In the genomic region with DNA sequence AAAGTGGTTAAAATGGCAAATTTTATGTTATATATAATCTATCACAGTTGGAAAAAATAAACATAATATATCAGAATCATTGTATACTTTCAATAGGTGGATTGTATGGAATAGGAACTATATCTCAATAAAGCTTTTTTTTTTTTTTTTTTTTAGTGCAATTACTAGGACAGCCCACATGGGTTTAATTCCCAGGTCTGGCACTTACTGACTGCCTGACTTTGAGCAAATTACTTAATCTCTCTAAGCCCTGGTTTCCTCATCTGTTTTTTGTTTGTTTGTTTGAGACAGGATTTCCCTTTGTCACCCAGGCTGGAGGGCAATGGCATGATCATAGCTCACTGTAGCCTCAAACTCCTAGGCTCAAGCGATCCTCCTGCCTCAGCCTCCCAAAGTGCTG, we compare ENCODE assay signal across 32 cellular contexts. TPM values are rescaled to one million over a fixed set of nuclear protein-coding genes. Genes with fewer than 3 reads are reported as not detected.
DNase-seq lines count a peak whose midpoint lies in the region; ATAC-seq and TF ChIP-seq lines count a peak whose summit lies in the region.
"Had no signal": no experiment of that assay in that cellular context is flagged by ENCODE, and none has a peak within 500 bp of the region (broad histone marks: within the 10 kb centered on the region; RNA-seq: fewer than 3 reads in every experiment).

No MANE protein-coding gene starts in this region.

- no peak overlapping the region for H3K4me3 Mint-ChIP-seq in HFFc6
- no peak overlapping the region for H3K4me3 Mint-ChIP-seq in immature natural killer cell
- H3K4me3 Mint-ChIP-seq: activated CD8-positive, alpha-beta T cell treated with anti-CD3 and anti-CD28 coated beads, Interleukin-2, amount 10 ng/mL, durations not matched to agents 7 days and 5 days; activated naive CD8-positive, alpha-beta T cell; dendritic cell treated with granulocyte-macrophage colony-stimulating factor and Interleukin-4, amounts not matched to agents 40 ng/mL and 50 ng/mL, for 4 days; naive thymus-derived CD8-positive, alpha-beta T cell; T-helper 1 cell treated with Interleukin-12 subunit alpha and Interleukin-12 subunit beta and Interleukin-4 antibody, amounts not matched to agents 30 μg/mL and 1 μg/mL, for 36 hours had no signal

- TF ChIP-seq CTCF in HFFc6 (IDR thresholded peaks at IDR 0.05): peak; percentile 23; the same call in 1 of the 2 replicates
- TF ChIP-seq CTCF in cardiac fibroblast (IDR thresholded peaks at IDR 0.05; ENCODE audit: low read depth, low read length): no peak

- H3K9me3 Mint-ChIP-seq in HFFc6 (no peaks in the 10 kb centered on the region), immature natural killer cell (no peaks in the 10 kb centered on the region)
- H3K9me3 Mint-ChIP-seq: dendritic cell treated with granulocyte-macrophage colony-stimulating factor and Interleukin-4, amounts not matched to agents 40 ng/mL and 50 ng/mL, for 4 days; naive thymus-derived CD8-positive, alpha-beta T cell; T-helper 1 cell treated with Interleukin-12 subunit alpha and Interleukin-12 subunit beta and Interleukin-4 antibody, amounts not matched to agents 30 μg/mL and 1 μg/mL, for 36 hours had no signal

- H3K27ac Mint-ChIP-seq in HFFc6: no peak overlapping the region
- peak overlapping the region in 5 of 6 donors; percentile 48 to 82 (median 61) for H3K27ac Mint-ChIP-seq in immature natural killer cell
- H3K27ac Mint-ChIP-seq: activated CD8-positive, alpha-beta T cell treated with anti-CD3 and anti-CD28 coated beads, Interleukin-2, amount 10 ng/mL, durations not matched to agents 7 days and 5 days; activated naive CD8-positive, alpha-beta T cell; dendritic cell treated with granulocyte-macrophage colony-stimulating factor and Interleukin-4, amounts not matched to agents 40 ng/mL and 50 ng/mL, for 4 days; naive thymus-derived CD8-positive, alpha-beta T cell; T-helper 1 cell treated with Interleukin-12 subunit alpha and Interleukin-12 subunit beta and Interleukin-4 antibody, amounts not matched to agents 30 μg/mL and 1 μg/mL, for 36 hours had no signal

- H3K4me1 Mint-ChIP-seq in HFFc6 (ENCODE audit: low read depth): peaks cover 20% of the 10 kb centered on the region
- H3K4me1 Mint-ChIP-seq in immature natural killer cell: peaks cover 10 to 16% of the 10 kb centered on the region in 2 donors
- H3K4me1 Mint-ChIP-seq: naive thymus-derived CD8-positive, alpha-beta T cell had no signal

- DNase-seq in AG08396 (ENCODE audit: low spot score): peak; percentile 12
- DNase-seq in HFFc6: no peak
- DNase-seq in cardiac fibroblast (ENCODE audit: low read depth in 2 of 2): peak; percentile 17 to 24
- no peak for DNase-seq in immature natural killer cell
- no peak for DNase-seq in activated naive CD4-positive, alpha-beta T cell treated with anti-CD3 and anti-CD28 coated beads, Interleukin-2, amount 50 U/mL, for 16 hours
- DNase-seq in NCI-H146 treated with DMSO at 0.1 percent for 48 hours (lab: John Stamatoyannopoulos, UW; ENCODE audit: unreplicated experiment): no peak
- no peak for DNase-seq in globus pallidus (ENCODE audit: low spot score)
- DNase-seq: activated CD8-positive, alpha-beta T cell treated with anti-CD3 and anti-CD28 coated beads, Interleukin-2, amount 10 ng/mL, durations not matched to agents 7 days and 5 days; COR-L47; DMS79; esophagus squamous epithelium; glutamatergic neuron; naive thymus-derived CD8-positive, alpha-beta T cell; NCI-H1092; NCI-H187 treated with DMSO at 0.1 percent for 48 hours; NCI-H748 treated with DMSO at 0.1 percent for 48 hours; nucleus accumbens; psoas muscle; RPMI8226; stimulated activated CD4-positive, alpha-beta T cell treated with anti-CD3 and anti-CD28 coated beads, Interleukin-15, amount 100 ng/mL, for 24 hours; stimulated activated naive CD8-positive, alpha-beta T cell treated with anti-CD3 and anti-CD28 coated beads, Interleukin-15, Interleukin-2, amounts not matched to agents 100 U/mL and 50 U/mL, for 24 hours had no signal

- H3K4me3 ChIP-seq in cardiac fibroblast (replicated peaks in 1 of 2; ENCODE audit: low read depth in 2 of 2, low read length in 2 of 2): no peak overlapping the region
- H3K4me3 ChIP-seq: A549, BLaER1, cardiac muscle cell, esophagus squamous epithelium, psoas muscle, SK-N-MC, vagina had no signal

- H3K36me3 Mint-ChIP-seq in HFFc6 (ENCODE audit: low read depth) (peaks cover 6% of the 10 kb centered on the region; the same call in 1 of the 2 replicates), immature natural killer cell (peaks cover 15 to 38% (median 27%) of the 10 kb centered on the region in 3 donors)

- ATAC-seq in GM21825 (IDR thresholded peaks at IDR 0.05; ENCODE audit: unreplicated experiment): no peak
- ATAC-seq: A549; activated CD8-positive, alpha-beta T cell treated with anti-CD3 and anti-CD28 coated beads, Interleukin-2, amount 10 ng/mL, durations not matched to agents 7 days and 5 days; naive thymus-derived CD8-positive, alpha-beta T cell; psoas muscle; stimulated activated naive CD8-positive, alpha-beta T cell treated with anti-CD3 and anti-CD28 coated beads, Interleukin-15, Interleukin-2, amounts not matched to agents 100 U/mL and 50 U/mL, for 24 hours had no signal

- H3K27me3 Mint-ChIP-seq in HFFc6 (ENCODE audit: insufficient read depth) (no peaks in the 10 kb centered on the region; the same call in 1 of the 2 replicates), immature natural killer cell (ENCODE audit: low read depth in 3 of 3) (no peaks in the 10 kb centered on the region)
- H3K27me3 Mint-ChIP-seq: activated naive CD8-positive, alpha-beta T cell; naive thymus-derived CD8-positive, alpha-beta T cell had no signal

RNA-seq across cellular contexts. Expression of a gene that starts 26.1 kb away (rescaled TPM):
- under 1 TPM in 1 of 6 experiments, not detected in 5; 0.08 TPM for total RNA-seq in HFFc6 (2021; fragmentation: NEBNext Ultra II Directional; extraction: Animal tissue kit (Norgen Biotek cat#: 25700))
- under 1 TPM in 1 of 3 donors, not detected in 2; 0.21 TPM for polyA plus RNA-seq in immature natural killer cell
- total RNA-seq: vagina had no signal
- polyA plus RNA-seq: naive thymus-derived CD8-positive, alpha-beta T cell had no signal

RNA-seq across cellular contexts. Expression of a gene that starts 45.0 kb away (rescaled TPM):
- total RNA-seq in HFFc6 (2021; fragmentation: NEBNext Ultra II Directional; extraction: Animal tissue kit (Norgen Biotek cat#: 25700)): 1 to 10 TPM; 4.1 to 6.6 (median 5.3) TPM
- polyA plus RNA-seq in immature natural killer cell: 10 to 100 TPM in 1 of 3 donors, 1 to 10 TPM in 2; 3.3 to 11.4 (median 4.2) TPM

RNA-seq across cellular contexts. Expression of a gene that starts 52.6 kb away (rescaled TPM):
- not detected for total RNA-seq in HFFc6 (2021; fragmentation: NEBNext Ultra II Directional; extraction: Animal tissue kit (Norgen Biotek cat#: 25700))
- polyA plus RNA-seq in immature natural killer cell: under 1 TPM in 1 of 3 donors, not detected in 2; 0.42 TPM
- total RNA-seq: activated CD8-positive, alpha-beta T cell treated with anti-CD3 and anti-CD28 coated beads, Interleukin-2, amount 10 ng/mL, durations not matched to agents 7 days and 5 days; esophagus squamous epithelium; liver; naive thymus-derived CD8-positive, alpha-beta T cell had no signal
- polyA plus RNA-seq: A549; keratinocyte; naive thymus-derived CD8-positive, alpha-beta T cell had no signal

Comparison
In these comparisons a context has a peak if more than half of its experiments do, and no peak if none do; other contexts are left out.
1. DNase-seq: peak in AG08396 (single experiment) and cardiac fibroblast (2 of 2); none in HFFc6 (single experiment), immature natural killer cell (0 of 3), activated naive CD4-positive, alpha-beta T cell treated with anti-CD3 and anti-CD28 coated beads, Interleukin-2, amount 50 U/mL, for 16 hours (single experiment), NCI-H146 treated with DMSO at 0.1 percent for 48 hours (single experiment) and globus pallidus (single experiment).